28 cellular contexts compared by ENCODE assay signal in the genomic region with DNA sequence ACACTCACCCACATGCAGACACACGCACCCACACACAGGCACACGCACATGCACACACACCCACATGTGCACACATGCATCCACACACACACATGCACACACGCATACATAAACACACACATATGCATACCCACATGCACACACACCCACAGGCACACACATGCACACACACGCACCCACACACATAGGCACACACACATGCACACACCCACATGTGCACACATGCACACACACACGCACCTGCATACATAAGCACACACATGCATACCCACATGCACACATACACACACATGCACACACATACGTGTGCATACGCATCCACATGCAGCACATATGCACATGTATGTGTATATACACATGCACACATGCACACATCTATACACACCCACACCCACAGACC.
"Had no signal": no experiment of that assay in that cellular context is flagged by ENCODE, and none has a peak within 500 bp of the region (broad histone marks: within the 10 kb centered on the region; RNA-seq: fewer than 3 reads in every experiment).

No MANE protein-coding gene starts in this region.

- H3K27me3 ChIP-seq: ascending aorta, body of pancreas, cardiac muscle cell, Peyer's patch, SJSA1 had no signal

- H3K36me3 Mint-ChIP-seq: activated naive CD4-positive, alpha-beta T cell treated with anti-CD3 and anti-CD28 coated beads, Interleukin-2, amount 50 U/mL, for 72 hours had no signal

- H3K36me3 ChIP-seq: ascending aorta, cardiac muscle cell, Peyer's patch, SJSA1 had no signal

- ATAC-seq: activated CD8-positive, alpha-beta T cell treated with anti-CD3 and anti-CD28 coated beads, Interleukin-2, amount 10 ng/mL, durations not matched to agents 7 days and 5 days; activated naive CD4-positive, alpha-beta T cell treated with anti-CD3 and anti-CD28 coated beads, Interleukin-2, amount 50 U/mL, for 72 hours; activated naive CD8-positive, alpha-beta T cell treated with anti-CD3 and anti-CD28 coated beads, Interleukin-2, amount 50 U/mL, for 24 hours; body of pancreas; SK-N-SH treated with all-trans-retinoic acid at 6 μM for 48 hours; WTC11 had no signal

- H3K4me3 Mint-ChIP-seq: activated CD8-positive, alpha-beta T cell treated with anti-CD3 and anti-CD28 coated beads, Interleukin-2, amount 10 ng/mL, durations not matched to agents 7 days and 5 days; activated naive CD8-positive, alpha-beta T cell treated with anti-CD3 and anti-CD28 coated beads, Interleukin-2, amount 50 U/mL, for 24 hours; T-helper 1 cell treated with Interleukin-12 subunit alpha and Interleukin-12 subunit beta and Interleukin-4 antibody, amounts not matched to agents 30 μg/mL and 1 μg/mL, for 36 hours; WTC11 had no signal

- H3K4me3 ChIP-seq: ascending aorta, body of pancreas, cardiac muscle cell, Peyer's patch, SJSA1 had no signal

- DNase-seq: activated CD4-positive, alpha-beta T cell treated with anti-CD3 and anti-CD28 coated beads for 48 hours; activated CD4-positive, alpha-beta T cell treated with anti-CD3 and anti-CD28 coated beads, Interleukin-2, amount 50 U/mL, for 4 hours; activated CD4-positive, CD25-positive, alpha-beta regulatory T cell treated with anti-CD3 and anti-CD28 coated beads, Interleukin-2, amount 50 U/mL, for 72 hours; activated CD8-positive, alpha-beta memory T cell treated with anti-CD3 and anti-CD28 coated beads, Interleukin-2, amount 50 U/mL, for 48 hours; activated CD8-positive, alpha-beta T cell treated with anti-CD3 and anti-CD28 coated beads, Interleukin-2, amount 10 ng/mL, durations not matched to agents 7 days and 5 days; activated effector memory CD4-positive, alpha-beta T cell treated with anti-CD3 and anti-CD28 coated beads, Interleukin-2, amount 50 U/mL, for 16 hours; activated naive CD4-positive, alpha-beta T cell treated with Interleukin-2 at 50 U/mL for 16 hours; activated naive CD8-positive, alpha-beta T cell treated with anti-CD3 and anti-CD28 coated beads, Interleukin-2, amount 50 U/mL, for 24 hours; activated T-cell treated with anti-CD3 and anti-CD28 coated beads, Interleukin-2, amount 50 U/mL, for 1 hour; amniotic stem cell; body of pancreas; Kasumi-1; KBM-7; NCI-H1930; NCI-H345; NCI-H510A treated with DMSO at 0.1 percent for 48 hours; NCI-H69; NK-92 treated with Interleukin-12 subunit alpha and Interleukin-12 subunit beta, amount 100 ng/mL, for 24 hours; SHP77 had no signal

- H3K4me1 Mint-ChIP-seq: activated naive CD8-positive, alpha-beta T cell treated with anti-CD3 and anti-CD28 coated beads, Interleukin-2, amount 50 U/mL, for 24 hours; WTC11 had no signal

- H3K27ac ChIP-seq: ascending aorta, body of pancreas, cardiac muscle cell, Peyer's patch, RWPE1, SJSA1 had no signal

- H3K27ac Mint-ChIP-seq: activated CD8-positive, alpha-beta T cell treated with anti-CD3 and anti-CD28 coated beads, Interleukin-2, amount 10 ng/mL, durations not matched to agents 7 days and 5 days; activated naive CD4-positive, alpha-beta T cell treated with anti-CD3 and anti-CD28 coated beads, Interleukin-2, amount 50 U/mL, for 72 hours; activated naive CD8-positive, alpha-beta T cell treated with anti-CD3 and anti-CD28 coated beads, Interleukin-2, amount 50 U/mL, for 24 hours; T-helper 1 cell treated with Interleukin-12 subunit alpha and Interleukin-12 subunit beta and Interleukin-4 antibody, amounts not matched to agents 30 μg/mL and 1 μg/mL, for 36 hours; WTC11 had no signal

- H3K4me1 ChIP-seq: ascending aorta, body of pancreas, Peyer's patch, SJSA1 had no signal

- H3K9me3 Mint-ChIP-seq: activated naive CD4-positive, alpha-beta T cell treated with anti-CD3 and anti-CD28 coated beads, Interleukin-2, amount 50 U/mL, for 72 hours; activated naive CD8-positive, alpha-beta T cell treated with anti-CD3 and anti-CD28 coated beads, Interleukin-2, amount 50 U/mL, for 24 hours; T-helper 1 cell treated with Interleukin-12 subunit alpha and Interleukin-12 subunit beta and Interleukin-4 antibody, amounts not matched to agents 30 μg/mL and 1 μg/mL, for 36 hours had no signal

- H3K9me3 ChIP-seq: ascending aorta, body of pancreas, Peyer's patch, SJSA1 had no signal
